ENCODE assay signal across 1 cellular context in genomic region chr5:77984587-77984986, GRCh38.
TF ChIP-seq lines count a peak whose summit lies in the region.

No MANE protein-coding gene starts in this region.

TF ChIP-seq in HEK293, 187 proteins besides CTCF, POLR2A, EP300 and RAD21 (continued from another document):
- no peak for TF ChIP-seq ZNF645 (tag by site-specific recombination; IDR thresholded peaks at IDR 0.05)
- no peak for TF ChIP-seq PBX3 (CRISPR knock-in tag; IDR thresholded peaks at IDR 0.05)
- peak; percentile 80 for TF ChIP-seq EGR2 (tag by site-specific recombination; IDR thresholded peaks at IDR 0.05; ENCODE audit: low read depth)
- peak; percentile 53; the same call in 1 of the 2 replicates for TF ChIP-seq ZIC2 (tag by site-specific recombination; IDR thresholded peaks at IDR 0.05)
- no peak for TF ChIP-seq ZNF792 (tag by site-specific recombination; IDR thresholded peaks at IDR 0.05)
- peak; percentile 36; the same call in 1 of the 2 replicates for TF ChIP-seq ZBTB8A (tag by site-specific recombination; IDR thresholded peaks at IDR 0.05)
- TF ChIP-seq ZSCAN16 (tag by site-specific recombination; IDR thresholded peaks at IDR 0.05), result 0 out of 2 replicates have a peak, but pooled peaks have one; percentile 29
- TF ChIP-seq REPIN1 (tag by site-specific recombination; IDR thresholded peaks at IDR 0.05; ENCODE audit: low read depth), result no peak
- TF ChIP-seq ZNF138 (tag by site-specific recombination; IDR thresholded peaks at IDR 0.05; ENCODE audit: borderline replicate concordance), result no peak
- no peak for TF ChIP-seq ZNF133 (tag by site-specific recombination; IDR thresholded peaks at IDR 0.05)
- TF ChIP-seq ZNF26 (tag by site-specific recombination; IDR thresholded peaks at IDR 0.05), result no peak
- no peak for TF ChIP-seq ZNF670 (tag by site-specific recombination; IDR thresholded peaks at IDR 0.05; ENCODE audit: low read depth)
